In the genomic region with DNA sequence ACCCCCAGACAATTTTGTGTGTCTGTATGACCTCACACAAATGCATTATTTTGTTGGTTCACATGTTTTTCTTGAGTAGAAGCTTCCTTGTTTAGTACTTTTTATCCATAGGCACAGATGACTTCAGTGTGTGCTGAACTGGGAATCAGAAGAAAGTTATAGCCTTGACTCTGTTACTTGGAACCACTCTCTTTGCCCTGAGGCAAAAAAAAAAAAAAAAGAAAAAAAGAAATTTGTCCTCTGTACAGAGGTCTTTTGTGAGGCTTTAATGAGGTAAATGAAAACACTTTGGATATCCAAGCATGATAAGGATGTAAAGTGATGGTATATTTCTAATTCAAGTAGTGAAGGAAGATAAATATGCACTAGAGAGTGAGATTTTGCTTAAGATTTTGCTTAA, we compare ENCODE assay signal across 18 cellular contexts. TPM values are rescaled to one million over a fixed set of nuclear protein-coding genes. Genes with fewer than 3 reads are reported as not detected.
DNase-seq lines count a peak whose midpoint lies in the region; TF ChIP-seq lines count a peak whose summit lies in the region.
"Had no signal": no experiment of that assay in that cellular context is flagged by ENCODE, and none has a peak within 500 bp of the region (broad histone marks: within the 10 kb centered on the region; RNA-seq: fewer than 3 reads in every experiment).

No MANE protein-coding gene starts in this region.

- H3K36me3 ChIP-seq in uterus, result no peaks in the 10 kb centered on the region
- no peaks in the 10 kb centered on the region for H3K36me3 ChIP-seq in ascending aorta
- H3K36me3 ChIP-seq in effector memory CD4-positive, alpha-beta T cell (ENCODE audit: control insufficient read depth, insufficient read depth, low read length), result peaks cover 17% of the 10 kb centered on the region
- no peaks in the 10 kb centered on the region for H3K36me3 ChIP-seq in H7 (replicated peaks; ENCODE audit: control insufficient read depth, insufficient read depth, low read length)

- TF ChIP-seq CTCF in fibroblast of villous mesenchyme (IDR thresholded peaks at IDR 0.05; ENCODE audit: insufficient read depth, low read depth, low read length), result no peak
- no peak for TF ChIP-seq CTCF in uterus (IDR thresholded peaks at IDR 0.05)
- no peak for TF ChIP-seq CTCF in ascending aorta (IDR thresholded peaks at IDR 0.05)

- DNase-seq in EH (ENCODE audit: low read depth) (peak; percentile 30), RPMI7951 (ENCODE audit: low read depth) (peak; percentile 55), fibroblast of villous mesenchyme (ENCODE audit: low read depth) (peak; percentile 18), uterus (no peak), ascending aorta (ENCODE audit: low spot score in 2 of 2) (no peak), H7 (no peak)
- no peak for DNase-seq in effector memory CD4-positive, alpha-beta T cell
- DNase-seq: CD8-positive, alpha-beta memory T cell; DMS79 treated with DMSO at 0.1 percent for 48 hours; Karpas-422; MM.1S; NCI-H1092; NCI-H1436 treated with DMSO at 0.1 percent for 48 hours; NCI-H2029; NCI-H345; NCI-H526 had no signal

- H3K4me1 ChIP-seq in uterus, result peaks cover 0 to 14% of the 10 kb centered on the region in 2 donors
- peaks cover 0 to 24% of the 10 kb centered on the region in 2 donors for H3K4me1 ChIP-seq in ascending aorta
- H3K4me1 ChIP-seq in effector memory CD4-positive, alpha-beta T cell (ENCODE audit: control insufficient read depth, insufficient read depth, low read length, poor library complexity, severe bottlenecking), result no peaks in the 10 kb centered on the region

- H3K4me3 ChIP-seq in fibroblast of villous mesenchyme (ENCODE audit: low read depth, low read length) (no peak overlapping the region), uterus (no peak overlapping the region), ascending aorta (no peak overlapping the region), H7 (ENCODE audit: insufficient read depth, low read depth, low read length) (no peak overlapping the region)
- no peak overlapping the region for H3K4me3 ChIP-seq in effector memory CD4-positive, alpha-beta T cell (ENCODE audit: insufficient read depth, low read depth, low read length, poor library complexity, severe bottlenecking)
- H3K4me3 ChIP-seq: BLaER1 treated with 17β-estradiol and CSF1 and Interleukin-3, amounts not matched to agents 10 nM and 100 nM; PC-9 had no signal

- no peaks in the 10 kb centered on the region for H3K9me3 ChIP-seq in uterus
- H3K9me3 ChIP-seq in ascending aorta, result no peaks in the 10 kb centered on the region
- H3K9me3 ChIP-seq in effector memory CD4-positive, alpha-beta T cell (ENCODE audit: control insufficient read depth, low read length), result no peaks in the 10 kb centered on the region

- intact Hi-C loops in uterus (cut with DNase I; ENCODE audit: low total_unique reads) (no loop called here), ascending aorta (cut with DNase I) (loop anchor here (10.0 kb wide), 1 partner anchor 297 kb away; no protein-coding TSS in a partner anchor)

- no peak for TF ChIP-seq POLR2A in uterus (IDR thresholded peaks at IDR 0.05)

- H3K27ac ChIP-seq in uterus (peak overlapping the region; percentile 81), ascending aorta (peak overlapping the region in 1 of 2 donors; percentile 3)
- no peak overlapping the region for H3K27ac ChIP-seq in effector memory CD4-positive, alpha-beta T cell (ENCODE audit: insufficient read depth, low read length, poor library complexity, severe bottlenecking)
- H3K27ac ChIP-seq: BLaER1 treated with 17β-estradiol and CSF1 and Interleukin-3, amounts not matched to agents 10 nM and 100 nM; PC-9 had no signal

- no peaks in the 10 kb centered on the region for H3K27me3 ChIP-seq in uterus
- no peaks in the 10 kb centered on the region for H3K27me3 ChIP-seq in ascending aorta
- H3K27me3 ChIP-seq in effector memory CD4-positive, alpha-beta T cell (replicated peaks; ENCODE audit: control insufficient read depth, insufficient read depth, low read length, poor library complexity, severe bottlenecking), result no peaks in the 10 kb centered on the region
- no peaks in the 10 kb centered on the region for H3K27me3 ChIP-seq in H7 (ENCODE audit: control insufficient read depth, insufficient read depth, low read length)
- H3K27me3 ChIP-seq: BLaER1 treated with 17β-estradiol and CSF1 and Interleukin-3, amounts not matched to agents 10 nM and 100 nM had no signal

RNA-seq across cellular contexts. Expression of a gene that starts 51.9 kb away (rescaled TPM):
- total RNA-seq in RPMI7951 (2014; rRNA removed; shearing (Covaris generic)), result 27.0 and 28.6 TPM in 2 replicates
- 29.6 and 49.2 TPM in 2 replicates for total RNA-seq in fibroblast of villous mesenchyme
- 10 to 100 TPM; 21.5 to 69.2 (median 47.8) TPM for total RNA-seq in uterus
- total RNA-seq in ascending aorta, result 44.6 TPM
- total RNA-seq in H7 (2014; rRNA removed; shearing (Covaris generic)), result 29.5 and 32.3 TPM in 2 replicates

Comparison
In these comparisons a context has a peak if more than half of its experiments do, and no peak if none do; other contexts are left out.
1. DNase-seq: peak in EH (single experiment), RPMI7951 (single experiment) and fibroblast of villous mesenchyme (single experiment); none in uterus (0 of 2), ascending aorta (0 of 2), effector memory CD4-positive, alpha-beta T cell (0 of 3) and H7 (single experiment).